In the genomic region with DNA sequence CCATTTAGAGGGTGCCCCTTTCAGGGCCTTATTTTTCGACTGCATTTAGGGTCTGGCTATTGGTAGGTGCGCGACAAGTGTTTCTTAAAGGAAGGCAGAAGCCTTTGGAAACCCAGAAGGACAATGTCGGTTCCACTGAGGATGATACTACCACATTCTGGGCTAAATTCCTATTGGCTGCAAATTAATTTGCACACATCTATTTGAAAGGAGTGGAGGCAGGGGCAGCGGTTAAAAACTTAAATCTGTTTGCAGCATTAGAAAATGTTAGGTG, we compare ENCODE assay signal across 9 cellular contexts. TPM values are rescaled to one million over a fixed set of nuclear protein-coding genes. Genes with fewer than 3 reads are reported as not detected.
DNase-seq lines count a peak whose midpoint lies in the region; ATAC-seq, FAIRE-seq and TF ChIP-seq lines count a peak whose summit lies in the region.
"Had no signal": no experiment of that assay in that cellular context is flagged by ENCODE, and none has a peak within 500 bp of the region (broad histone marks: within the 10 kb centered on the region; RNA-seq: fewer than 3 reads in every experiment).

No MANE protein-coding gene starts in this region.

- H3K4me1 ChIP-seq in GM23338 (ENCODE audit: insufficient read depth) (peaks cover 26% of the 10 kb centered on the region), skeletal muscle tissue (ENCODE audit: control insufficient read depth in 3 of 3, insufficient read depth in 3 of 3, low read length in 3 of 3) (peaks cover 0 to 13% (median 4%) of the 10 kb centered on the region in 3 donors), BE2C (no peaks in the 10 kb centered on the region)

- no peaks in the 10 kb centered on the region for H3K9me3 Mint-ChIP-seq in GM23338
- no peaks in the 10 kb centered on the region for H3K9me3 Mint-ChIP-seq in activated T-helper 17 cell treated with anti-CD3 and anti-CD28 coated beads, Interleukin-2, amount 50 U/mL, for 72 hours

- peak overlapping the region; percentile 97 to 99 (median 97) for H3K9ac ChIP-seq in skeletal muscle tissue (ENCODE audit: low read depth in 1 of 3, low read length in 3 of 3)

- no peaks in the 10 kb centered on the region for H3K27me3 ChIP-seq in GM23338 (ENCODE audit: insufficient read depth)
- H3K27me3 ChIP-seq in skeletal muscle tissue (ENCODE audit: control insufficient read depth in 3 of 3, insufficient read depth in 3 of 3, low read length in 3 of 3), result no peaks in the 10 kb centered on the region
- H3K27me3 ChIP-seq in BE2C, result no peaks in the 10 kb centered on the region

- H4K20me1 ChIP-seq in GM23338 (replicated peaks; ENCODE audit: insufficient read depth), result peaks cover 8% of the 10 kb centered on the region

- H3F3A ChIP-seq in GM23338 (replicated peaks; ENCODE audit: low read depth), result peaks cover 7% of the 10 kb centered on the region; the same call in 1 of the 2 replicates

- H3K36me3 ChIP-seq in GM23338 (ENCODE audit: insufficient read depth), result no peaks in the 10 kb centered on the region
- peaks cover 0 to 2% (median 0%) of the 10 kb centered on the region in 3 donors for H3K36me3 ChIP-seq in skeletal muscle tissue (ENCODE audit: control insufficient read depth in 3 of 3, insufficient read depth in 3 of 3, low read length in 3 of 3)
- H3K36me3 ChIP-seq in BE2C, result no peaks in the 10 kb centered on the region

- H3K9me2 ChIP-seq in GM23338 (ENCODE audit: insufficient read depth), result no peaks in the 10 kb centered on the region

- H3K36me3 Mint-ChIP-seq in GM23338 (ENCODE audit: low read depth), result peaks cover 3% of the 10 kb centered on the region; the same call in 2 of the 3 replicates
- peaks cover 5% of the 10 kb centered on the region for H3K36me3 Mint-ChIP-seq in activated T-helper 17 cell treated with anti-CD3 and anti-CD28 coated beads, Interleukin-2, amount 50 U/mL, for 72 hours (ENCODE audit: low read depth)

- DNase-seq in GM23338 (ENCODE audit: low spot score) (no peak), mucosa of gallbladder (ENCODE audit: low spot score) (no peak), GM12891 (ENCODE audit: insufficient read length, low spot score) (no peak), NK-92 (lab: John Stamatoyannopoulos, UW; ENCODE audit: unreplicated experiment) (no peak), BE2C (no peak)
- DNase-seq: NCI-H187 treated with DMSO at 0.1 percent for 48 hours had no signal

- H3K79me2 ChIP-seq in GM23338 (replicated peaks; ENCODE audit: insufficient read depth), result peaks cover 53% of the 10 kb centered on the region

- TF ChIP-seq CTCF in GM23338 (conservative IDR thresholded peaks at IDR 0.05; ENCODE audit: low read depth in 2 of 2) (no peak), BE2C (IDR thresholded peaks at IDR 0.05; ENCODE audit: low read depth, low read length) (no peak)

- H2AFZ ChIP-seq in GM23338, result peak overlapping the region; percentile 86; the same call in 1 of the 2 replicates

- H3K27me3 Mint-ChIP-seq in GM23338 (ENCODE audit: insufficient read depth, low read depth, poor library complexity), result peaks cover 2% of the 10 kb centered on the region
- no peaks in the 10 kb centered on the region for H3K27me3 Mint-ChIP-seq in activated T-helper 17 cell treated with anti-CD3 and anti-CD28 coated beads, Interleukin-2, amount 50 U/mL, for 72 hours

- no peak for FAIRE-seq in GM12891 (lab: Jason Lieb, UNC)

- no peak for ATAC-seq in GM23338
- no peak for ATAC-seq in activated T-helper 17 cell treated with anti-CD3 and anti-CD28 coated beads, Interleukin-2, amount 50 U/mL, for 72 hours (replicated peaks)

- H3K9me3 ChIP-seq in skeletal muscle tissue (ENCODE audit: control insufficient read depth in 3 of 3, low read length in 3 of 3) (no peaks in the 10 kb centered on the region), BE2C (no peaks in the 10 kb centered on the region)

- H3K27ac Mint-ChIP-seq in GM23338, result peak overlapping the region; percentile 24
- peak overlapping the region; percentile 45 for H3K27ac Mint-ChIP-seq in activated T-helper 17 cell treated with anti-CD3 and anti-CD28 coated beads, Interleukin-2, amount 50 U/mL, for 72 hours

- H3K4me3 Mint-ChIP-seq in GM23338, result peak overlapping the region; percentile 78
- peak overlapping the region; percentile 59 for H3K4me3 Mint-ChIP-seq in activated T-helper 17 cell treated with anti-CD3 and anti-CD28 coated beads, Interleukin-2, amount 50 U/mL, for 72 hours

- H3K27ac ChIP-seq in GM23338 (ENCODE audit: low read depth), result 0 out of 2 replicates have a peak overlapping the region, but pooled peaks have one; percentile 79
- H3K27ac ChIP-seq in skeletal muscle tissue (ENCODE audit: low read depth, low read length), result peak overlapping the region; percentile 97

- H3K4me1 Mint-ChIP-seq in GM23338, result peaks cover 26% of the 10 kb centered on the region
- H3K4me1 Mint-ChIP-seq in activated T-helper 17 cell treated with anti-CD3 and anti-CD28 coated beads, Interleukin-2, amount 50 U/mL, for 72 hours, result peaks cover 26% of the 10 kb centered on the region

- TF ChIP-seq POLR2A in GM12891 (IDR thresholded peaks at IDR 0.05; ENCODE audit: low read depth, low read length), result no peak

- H3K4me3 ChIP-seq in GM23338, result peak overlapping the region; percentile 95
- H3K4me3 ChIP-seq in iPS-11a (ENCODE audit: low read depth, low read length), result peak overlapping the region; percentile 87
- H3K4me3 ChIP-seq in skeletal muscle tissue (ENCODE audit: low read length in 3 of 3), result peak overlapping the region; percentile 84 to 88 (median 85)
- H3K4me3 ChIP-seq in BE2C (ENCODE audit: low read depth, low read length), result no peak overlapping the region

- peak overlapping the region; percentile 93 for H3K4me2 ChIP-seq in GM23338

TF ChIP-seq in GM23338, 12 proteins besides CTCF, POLR2A, EP300 and RAD21 (continues in another document):
- TF ChIP-seq REST (IDR thresholded peaks at IDR 0.05; ENCODE audit: unreplicated experiment), result no peak

TF ChIP-seq in GM12891, 5 proteins besides CTCF, POLR2A, EP300 and RAD21:
- TF ChIP-seq POU2F2 (IDR thresholded peaks at IDR 0.05; ENCODE audit: low read depth, low read length), result no peak
- TF ChIP-seq POLR2AphosphoS5 (IDR thresholded peaks at IDR 0.05; ENCODE audit: low read depth, low read length), result no peak
- no peak for TF ChIP-seq SPI1 (IDR thresholded peaks at IDR 0.05; ENCODE audit: low read depth, low read length)
- TF ChIP-seq PAX5 (IDR thresholded peaks at IDR 0.05; ENCODE audit: insufficient read depth, low read length, severe bottlenecking), result no peak
- no peak for TF ChIP-seq TAF1 (IDR thresholded peaks at IDR 0.05; ENCODE audit: low read depth, low read length)

RNA-seq across cellular contexts. Expression of gene PATJ, which starts 1.1 kb away (rescaled TPM):
- total RNA-seq in GM23338 (2014; rRNA removed; shearing (Covaris generic)), result 43.0 and 68.4 TPM in 2 replicates
- polyA plus RNA-seq in GM23338 (2016; fragmentation: Nextera tagmentation; extraction: Ambion mirVana), result 26.9 and 35.3 TPM in 2 replicates
- 10 to 100 TPM; 15.7 to 30.1 TPM for total RNA-seq in activated T-helper 17 cell treated with anti-CD3 and anti-CD28 coated beads, Interleukin-2, amount 50 U/mL, for 72 hours
- total RNA-seq in skeletal muscle tissue (5.7 TPM), mucosa of gallbladder (86.8 TPM)
- 2.4 TPM for polyA plus RNA-seq in GM12891 (2012; ENCODE audit: low read depth, missing spikeins)
- 0.28 TPM for polyA plus RNA-seq in BE2C (2012; ENCODE audit: insufficient read depth, insufficient read length, low read depth)

RNA-seq across cellular contexts. Expression of gene TM2D1, which starts 18.4 kb away (rescaled TPM):
- total RNA-seq in GM23338 (2014; rRNA removed; shearing (Covaris generic)), result 35.5 and 47.5 TPM in 2 replicates
- 44.4 and 46.7 TPM in 2 replicates for polyA plus RNA-seq in GM23338 (2016; fragmentation: Nextera tagmentation; extraction: Ambion mirVana)
- total RNA-seq in activated T-helper 17 cell treated with anti-CD3 and anti-CD28 coated beads, Interleukin-2, amount 50 U/mL, for 72 hours, result 10 to 100 TPM; 35.1 to 44.3 TPM
- 56.9 TPM for total RNA-seq in skeletal muscle tissue
- total RNA-seq in mucosa of gallbladder, result 40.8 TPM
- 23.0 TPM for polyA plus RNA-seq in GM12891 (2012; ENCODE audit: low read depth, missing spikeins)
- 18.9 TPM for polyA plus RNA-seq in BE2C (2012; ENCODE audit: insufficient read depth, insufficient read length, low read depth)
